Comparison of ENCODE assay signal across 24 cellular contexts in genomic region chrX:2192584-2193272, GRCh38.
DNase-seq lines count a peak whose midpoint lies in the region; ATAC-seq, FAIRE-seq and TF ChIP-seq lines count a peak whose summit lies in the region.
"Had no signal": no experiment of that assay in that cellular context is flagged by ENCODE, and none has a peak within 500 bp of the region (broad histone marks: within the 10 kb centered on the region; RNA-seq: fewer than 3 reads in every experiment).

No MANE protein-coding gene starts in this region.

- H2AFZ ChIP-seq in K562 (ENCODE audit: low read depth, low read length) (no peak overlapping the region), osteoblast (ENCODE audit: low read length) (no peak overlapping the region)
- H2AFZ ChIP-seq: GM23248 had no signal

- H3K4me2 ChIP-seq in K562 (ENCODE audit: insufficient read depth, low read length): no peak overlapping the region
- no peak overlapping the region for H3K4me2 ChIP-seq in osteoblast (ENCODE audit: insufficient read depth, low read length)
- H3K4me2 ChIP-seq: SK-N-SH had no signal

- in situ Hi-C loops in K562 (cut with MboI): no loop called here

- no peaks in the 10 kb centered on the region for H3K27me3 ChIP-seq in K562 (ENCODE audit: control insufficient read depth in 2 of 2, insufficient read depth in 2 of 2, low read length in 2 of 2)
- no peaks in the 10 kb centered on the region for H3K27me3 ChIP-seq in osteoblast (ENCODE audit: insufficient read depth, low read length)
- H3K27me3 ChIP-seq: BE2C had no signal

- H3K4me3 ChIP-seq in K562 (no peak overlapping the region), osteoblast (ENCODE audit: insufficient read depth, low read length) (no peak overlapping the region)
- H3K4me3 ChIP-seq: GM23248 had no signal

- no peak overlapping the region for H3K4me3 Mint-ChIP-seq in stimulated activated memory B cell treated with anti-CD40 and anti-IgM and Interleukin-4, amounts not matched to agents 10 μg/mL and 1 μg/mL and 100 μg/mL, for 72 hours
- H3K4me3 Mint-ChIP-seq: CD4-positive, CD25-positive, alpha-beta regulatory T cell; H9; T-helper 17 cell had no signal

- H3K9me3 ChIP-seq in K562 (replicated peaks; ENCODE audit: control insufficient read depth, insufficient read depth, low read depth, low read length): no peaks in the 10 kb centered on the region
- H3K9me3 ChIP-seq in osteoblast (ENCODE audit: low read depth, low read length): no peaks in the 10 kb centered on the region
- H3K9me3 ChIP-seq: BE2C, SK-N-SH had no signal

- POLR2A ChIA-PET in K562 (lab: Yijun Ruan, JAX): no interaction called here

- no peaks in the 10 kb centered on the region for H3K27me3 Mint-ChIP-seq in stimulated activated memory B cell treated with anti-CD40 and anti-IgM and Interleukin-4, amounts not matched to agents 10 μg/mL and 1 μg/mL and 100 μg/mL, for 72 hours
- H3K27me3 Mint-ChIP-seq: CD4-positive, CD25-positive, alpha-beta regulatory T cell; T-helper 17 cell had no signal

- peaks cover 8% of the 10 kb centered on the region for H3K4me1 Mint-ChIP-seq in stimulated activated memory B cell treated with anti-CD40 and anti-IgM and Interleukin-4, amounts not matched to agents 10 μg/mL and 1 μg/mL and 100 μg/mL, for 72 hours
- H3K4me1 Mint-ChIP-seq: CD4-positive, CD25-positive, alpha-beta regulatory T cell; T-helper 17 cell had no signal

- no peak for TF ChIP-seq RAD21 in K562 (CRISPR knock-in tag; conservative IDR thresholded peaks at IDR 0.05 in 1 of 2, IDR thresholded peaks at IDR 0.05 in 1 of 2)

- FAIRE-seq in GM12891 (lab: Jason Lieb, UNC) (no peak), K562 (lab: Jason Lieb, UNC) (no peak)
- FAIRE-seq: D721Med, RCC 7860 had no signal

- no peak for TF ChIP-seq POLR2A in GM12891 (IDR thresholded peaks at IDR 0.05; ENCODE audit: low read depth, low read length)
- TF ChIP-seq POLR2A in K562 (conservative IDR thresholded peaks at IDR 0.05): no peak

- H3K4me1 ChIP-seq in K562 (replicated peaks in 1 of 2; ENCODE audit: control insufficient read depth in 2 of 2, insufficient read depth in 2 of 2, low read length in 2 of 2) (peaks cover 5 to 13% of the 10 kb centered on the region in 2 experiments; a peak in 3 of 5 replicates), osteoblast (ENCODE audit: insufficient read depth, low read length) (no peaks in the 10 kb centered on the region)
- H3K4me1 ChIP-seq: BE2C had no signal

- ATAC-seq in HG03108 (IDR thresholded peaks at IDR 0.05; ENCODE audit: unreplicated experiment) (peak; percentile 50), K562 (no peak)
- no peak for ATAC-seq in stimulated activated memory B cell treated with anti-CD40 and anti-IgM and Interleukin-4, amounts not matched to agents 10 μg/mL and 1 μg/mL and 100 μg/mL, for 72 hours
- ATAC-seq: T-helper 17 cell had no signal

- WGBS in K562 (ENCODE audit: insufficient coverage, low coverage, missing lambda C conversion rate): 0% methylated on average over 5 of the region's 12 CpGs

- CTCF ChIA-PET in K562 (lab: Yijun Ruan, JAX; ENCODE audit: low intra/inter-chr PET ratio): no interaction called here

- TF ChIP-seq CTCF in K562 (IDR thresholded peaks at IDR 0.05 in 2 of 3, conservative IDR thresholded peaks at IDR 0.05 in 1 of 3; ENCODE audit: insufficient read depth in 2 of 3, low read depth in 1 of 3, low read length in 3 of 3) (no peak), osteoblast (IDR thresholded peaks at IDR 0.05; ENCODE audit: extremely low read depth, low read depth, low read length) (no peak)

- no peaks in the 10 kb centered on the region for H3K79me2 ChIP-seq in K562 (ENCODE audit: control insufficient read depth, insufficient read depth, low read length)
- no peaks in the 10 kb centered on the region for H3K79me2 ChIP-seq in osteoblast (ENCODE audit: insufficient read depth, low read length)

- intact Hi-C loops in K562 (cut with micrococcal nuclease): no loop called here

- peaks cover 6% of the 10 kb centered on the region for H3K9me3 Mint-ChIP-seq in stimulated activated memory B cell treated with anti-CD40 and anti-IgM and Interleukin-4, amounts not matched to agents 10 μg/mL and 1 μg/mL and 100 μg/mL, for 72 hours

- peaks cover 4% of the 10 kb centered on the region for H3K36me3 Mint-ChIP-seq in stimulated activated memory B cell treated with anti-CD40 and anti-IgM and Interleukin-4, amounts not matched to agents 10 μg/mL and 1 μg/mL and 100 μg/mL, for 72 hours

- no TSS peak for BruUV-seq in K562 (replicated peaks; lab: Mats Ljungman, UMichigan)

- peak overlapping the region in 1 of 2 experiments; percentile 45; a peak in 2 of 4 replicates for H3K9ac ChIP-seq in K562 (ENCODE audit: insufficient read depth in 1 of 2, low read depth in 2 of 2, low read length in 2 of 2)
- H3K9ac ChIP-seq: GM23248, SK-N-SH had no signal

- H4K20me1 ChIP-seq in K562 (replicated peaks; ENCODE audit: control insufficient read depth, insufficient read depth, low read length): no peaks in the 10 kb centered on the region
- H4K20me1 ChIP-seq in osteoblast (ENCODE audit: insufficient read depth, low read length): no peaks in the 10 kb centered on the region

- H3K36me3 ChIP-seq in K562 (ENCODE audit: control insufficient read depth, insufficient read depth, low read length) (no peaks in the 10 kb centered on the region), osteoblast (ENCODE audit: insufficient read depth, low read length) (no peaks in the 10 kb centered on the region)
- H3K36me3 ChIP-seq: BE2C had no signal

- H3K27ac Mint-ChIP-seq in stimulated activated memory B cell treated with anti-CD40 and anti-IgM and Interleukin-4, amounts not matched to agents 10 μg/mL and 1 μg/mL and 100 μg/mL, for 72 hours: no peak overlapping the region
- H3K27ac Mint-ChIP-seq: T-helper 17 cell had no signal

- H3K27ac ChIP-seq in K562 (ENCODE audit: extremely low read depth, low read depth, low read length): no peak overlapping the region
- H3K27ac ChIP-seq in osteoblast (ENCODE audit: low read depth, low read length): no peak overlapping the region
- H3K27ac ChIP-seq: GM23248 had no signal

- DNase-seq in GM12891 (ENCODE audit: insufficient read length, low spot score) (peak; percentile 27), K562 (ENCODE audit: extremely low read depth in 1 of 4, low spot score in 3 of 4) (peak in 1 of 4 experiments; percentile 23), osteoblast (ENCODE audit: insufficient read length, low spot score, missing footprints) (peak; percentile 46), AG08396 (ENCODE audit: low spot score) (no peak)
- DNase-seq in stimulated activated CD4-positive, alpha-beta T cell treated with anti-CD3 and anti-CD28 coated beads, Interleukin-4, amount 100 ng/mL, for 4 hours: no peak
- DNase-seq: BE2C; CD4-positive, CD25-positive, alpha-beta regulatory T cell; GM23248; H9; IMR-90; NCI-H1092; NCI-H1436; NCI-H187; NCI-H2081 treated with DMSO at 0.1 percent for 48 hours; NCI-H2171; NCI-H226; NCI-H510A; SIG-M5; SK-N-SH; T-helper 17 cell had no signal

- no peaks in the 10 kb centered on the region for H3K9me1 ChIP-seq in K562 (ENCODE audit: control insufficient read depth, insufficient read depth, low read length)

- no peak for TF ChIP-seq EP300 in K562 (IDR thresholded peaks at IDR 0.05; ENCODE audit: low read length)

TF ChIP-seq in GM12891, 5 proteins besides CTCF, POLR2A, EP300 and RAD21:
- no peak for TF ChIP-seq SPI1 (IDR thresholded peaks at IDR 0.05; ENCODE audit: low read depth, low read length)
- TF ChIP-seq TAF1 (IDR thresholded peaks at IDR 0.05; ENCODE audit: low read depth, low read length): no peak
- no peak for TF ChIP-seq PAX5 (IDR thresholded peaks at IDR 0.05; ENCODE audit: insufficient read depth, low read length, severe bottlenecking)
- no peak for TF ChIP-seq POU2F2 (IDR thresholded peaks at IDR 0.05; ENCODE audit: low read depth, low read length)
- TF ChIP-seq POLR2AphosphoS5 (IDR thresholded peaks at IDR 0.05; ENCODE audit: low read depth, low read length): no peak

TF ChIP-seq in K562, 482 proteins besides CTCF, POLR2A, EP300 and RAD21:
- no peak for TF ChIP-seq HMGN3 (IDR thresholded peaks at IDR 0.05; ENCODE audit: borderline replicate concordance, extremely low read depth, insufficient read length, low read depth, low read length)
- TF ChIP-seq, protein P1, sequence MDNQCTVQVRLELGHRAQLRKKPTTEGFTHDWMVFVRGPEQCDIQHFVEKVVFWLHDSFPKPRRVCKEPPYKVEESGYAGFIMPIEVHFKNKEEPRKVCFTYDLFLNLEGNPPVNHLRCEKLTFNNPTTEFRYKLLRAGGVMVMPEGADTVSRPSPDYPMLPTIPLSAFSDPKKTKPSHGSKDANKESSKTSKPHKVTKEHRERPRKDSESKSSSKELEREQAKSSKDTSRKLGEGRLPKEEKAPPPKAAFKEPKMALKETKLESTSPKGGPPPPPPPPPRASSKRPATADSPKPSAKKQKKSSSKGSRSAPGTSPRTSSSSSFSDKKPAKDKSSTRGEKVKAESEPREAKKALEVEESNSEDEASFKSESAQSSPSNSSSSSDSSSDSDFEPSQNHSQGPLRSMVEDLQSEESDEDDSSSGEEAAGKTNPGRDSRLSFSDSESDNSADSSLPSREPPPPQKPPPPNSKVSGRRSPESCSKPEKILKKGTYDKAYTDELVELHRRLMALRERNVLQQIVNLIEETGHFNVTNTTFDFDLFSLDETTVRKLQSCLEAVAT (IDR thresholded peaks at IDR 0.05): peak in 1 of 2 experiments; percentile 67; a peak in 2 of 4 replicates
- peak; percentile 64; the same call in 1 of the 2 replicates for TF ChIP-seq ZBTB17 (CRISPR knock-in tag; IDR thresholded peaks at IDR 0.05)

Comparison
In these comparisons a context has a peak if more than half of its experiments do, and no peak if none do; other contexts are left out.
1. DNase-seq: peak in GM12891 (single experiment) and osteoblast (single experiment); none in stimulated activated CD4-positive, alpha-beta T cell treated with anti-CD3 and anti-CD28 coated beads, Interleukin-4, amount 100 ng/mL, for 4 hours (0 of 2) and AG08396 (single experiment).